24 cellular contexts compared by ENCODE assay signal in the genomic region with DNA sequence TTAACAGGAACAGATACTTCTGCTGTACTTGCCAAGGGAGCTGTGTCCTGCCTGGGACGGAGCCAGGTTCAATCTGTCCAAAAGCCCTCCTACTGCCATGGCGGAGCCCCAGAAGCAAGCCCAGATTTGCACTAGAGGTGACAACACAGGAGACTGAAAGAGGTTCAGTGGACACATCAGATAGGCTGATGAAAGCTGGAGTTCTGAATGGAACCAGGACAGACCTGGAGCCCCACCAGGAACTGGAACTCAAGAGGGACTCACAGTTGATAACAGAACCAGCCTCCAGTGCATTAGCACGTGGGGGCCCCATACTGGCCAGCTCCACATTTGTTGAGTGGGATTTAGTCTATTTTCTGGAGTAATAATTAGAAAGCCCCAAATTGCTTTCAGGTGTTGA.
"Had no signal": no experiment of that assay in that cellular context is flagged by ENCODE, and none has a peak within 500 bp of the region (broad histone marks: within the 10 kb centered on the region; RNA-seq: fewer than 3 reads in every experiment).

No MANE protein-coding gene starts in this region.

- DNase-seq: colonic mucosa; cortex of kidney; dermis blood vessel endothelial cell; dorsolateral prefrontal cortex; effector CD4-positive, alpha-beta T cell; effector CD8-positive, alpha-beta T cell; effector memory CD4-positive, alpha-beta T cell; effector memory CD8-positive, alpha-beta T cell; endodermal cell; erythroblast; esophagus squamous epithelium; foreskin fibroblast; foreskin keratinocyte; foreskin melanocyte; gastrocnemius medialis; glutamatergic neuron; head of caudate nucleus; heart left ventricle; heart right ventricle had no signal

- H3K4me3 ChIP-seq: colonic mucosa, coronary artery, dorsolateral prefrontal cortex, esophagus squamous epithelium, gastrocnemius medialis, gastroesophageal sphincter, heart left ventricle, heart right ventricle had no signal

- H3K9me3 ChIP-seq: colonic mucosa, esophagus squamous epithelium, gastrocnemius medialis, gastroesophageal sphincter, heart left ventricle, heart right ventricle had no signal

- H3K27me3 ChIP-seq: colonic mucosa, foreskin keratinocyte, gastrocnemius medialis, gastroesophageal sphincter, heart left ventricle had no signal

- H3K27ac Mint-ChIP-seq: dendritic cell treated with granulocyte-macrophage colony-stimulating factor and Interleukin-4, amounts not matched to agents 40 ng/mL and 50 ng/mL, for 4 days; effector memory CD8-positive, alpha-beta T cell; endodermal cell had no signal

- H3K27ac ChIP-seq: colonic mucosa, coronary artery, dorsolateral prefrontal cortex, epithelial cell of prostate, esophagus squamous epithelium, foreskin keratinocyte, gastrocnemius medialis, gastroesophageal sphincter, heart left ventricle, heart right ventricle had no signal

- H3K9me3 Mint-ChIP-seq: dendritic cell treated with granulocyte-macrophage colony-stimulating factor and Interleukin-4, amounts not matched to agents 40 ng/mL and 50 ng/mL, for 4 days had no signal

- H3K4me3 Mint-ChIP-seq: dendritic cell treated with granulocyte-macrophage colony-stimulating factor and Interleukin-4, amounts not matched to agents 40 ng/mL and 50 ng/mL, for 4 days; effector memory CD8-positive, alpha-beta T cell; endodermal cell had no signal

- H3K4me1 ChIP-seq: colonic mucosa, esophagus squamous epithelium, foreskin keratinocyte, gastrocnemius medialis, gastroesophageal sphincter, heart left ventricle, heart right ventricle had no signal

- ATAC-seq: effector memory CD8-positive, alpha-beta T cell; esophagus mucosa; foreskin keratinocyte; gastrocnemius medialis; gastroesophageal sphincter; heart left ventricle; heart right ventricle had no signal

- H3K27me3 Mint-ChIP-seq: effector memory CD8-positive, alpha-beta T cell had no signal

- H3K36me3 ChIP-seq: colonic mucosa, esophagus squamous epithelium, gastrocnemius medialis, gastroesophageal sphincter, heart left ventricle, heart right ventricle had no signal
